14 cellular contexts compared by ENCODE assay signal in the genomic region with DNA sequence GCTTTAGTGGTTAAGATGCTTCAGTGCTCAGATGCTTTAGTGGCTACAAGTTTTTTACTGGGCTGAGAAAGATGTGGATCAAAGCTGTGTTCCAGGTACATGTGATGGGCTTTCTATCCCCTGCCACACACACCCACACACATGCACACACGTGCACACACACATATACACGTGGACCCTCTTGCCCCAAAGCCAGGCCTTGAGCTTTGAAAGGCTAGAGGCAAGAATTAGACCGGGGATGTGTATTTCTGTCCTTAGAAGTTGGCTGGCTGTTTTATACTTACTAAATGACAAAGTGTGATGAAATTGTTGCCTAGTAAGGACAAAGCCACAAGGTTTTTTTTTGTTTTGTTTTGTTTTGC.
"Had no signal": no experiment of that assay in that cellular context is flagged by ENCODE, and none has a peak within 500 bp of the region (broad histone marks: within the 10 kb centered on the region; RNA-seq: fewer than 3 reads in every experiment).

No MANE protein-coding gene starts in this region.

- H3K36me3 ChIP-seq: heart right ventricle, left ventricle myocardium inferior had no signal

- H3K4me3 ChIP-seq: heart right ventricle, left ventricle myocardium inferior, skin epidermis had no signal

- H3K27me3 ChIP-seq: heart right ventricle had no signal

- ATAC-seq: activated CD4-positive, CD25-positive, alpha-beta regulatory T cell treated with anti-CD3 and anti-CD28 coated beads, Interleukin-2, amount 50 U/mL, for 24 hours; activated naive CD8-positive, alpha-beta T cell treated with anti-CD3 and anti-CD28 coated beads, Interleukin-2, amount 50 U/mL, for 24 hours had no signal

- H3K9me3 ChIP-seq: heart right ventricle, left ventricle myocardium inferior had no signal

- DNase-seq: activated CD4-positive, alpha-beta T cell treated with anti-CD3 and anti-CD28 coated beads, Interleukin-2, amount 50 U/mL, for 1 hour; activated CD8-positive, alpha-beta memory T cell treated with anti-CD3 and anti-CD28 coated beads, Interleukin-2, amount 50 U/mL, for 4 hours; activated effector memory CD4-positive, alpha-beta T cell treated with Interleukin-2 at 50 U/mL for 16 hours; activated naive CD4-positive, alpha-beta T cell treated with anti-CD3 and anti-CD28 coated beads, Interleukin-2, amount 10 ng/mL, durations not matched to agents 7 days and 5 days; activated naive CD8-positive, alpha-beta T cell treated with anti-CD3 and anti-CD28 coated beads, Interleukin-2, amount 50 U/mL, for 24 hours; activated T-cell treated with anti-CD3 and anti-CD28 coated beads, Interleukin-2, amount 50 U/mL, for 48 hours; effector CD4-positive, alpha-beta T cell; heart right ventricle; immature natural killer cell; left ventricle myocardium inferior; stimulated activated CD4-positive, alpha-beta T cell treated with anti-CD3 and anti-CD28 coated beads, Interleukin-15, amount 100 ng/mL, for 24 hours; stimulated activated CD4-positive, alpha-beta T cell treated with anti-CD3 and anti-CD28 coated beads, Interleukin-2, amount 100 ng/mL, for 48 hours had no signal
